ENCODE assay signal across 9 cellular contexts in genomic region chr6:7147051-7147671, GRCh38. TPM values are rescaled to one million over a fixed set of nuclear protein-coding genes. Genes with fewer than 3 reads are reported as not detected.
A peak's percentile ranks its signal among the peaks of the same experiment; 100 is the strongest.
DNase-seq lines count a peak whose midpoint lies in the region; ATAC-seq and TF ChIP-seq lines count a peak whose summit lies in the region.
"Had no signal": no experiment of that assay in that cellular context is flagged by ENCODE, and none has a peak within 500 bp of the region (broad histone marks: within the 10 kb centered on the region; RNA-seq: fewer than 3 reads in every experiment).

No MANE protein-coding gene starts in this region.

- H3K9me3 Mint-ChIP-seq in mesothelial cell of epicardium, result no peaks in the 10 kb centered on the region

- H3K4me3 ChIP-seq in A673 (ENCODE audit: low read depth, low read length, poor library complexity, severe bottlenecking), result no peak overlapping the region
- H3K4me3 ChIP-seq in adrenal gland, result no peak overlapping the region

- H3K9me3 ChIP-seq in A673 (ENCODE audit: low read depth, low read length, poor library complexity, severe bottlenecking) (no peaks in the 10 kb centered on the region), adrenal gland (replicated peaks in 1 of 3) (no peaks in the 10 kb centered on the region), T-helper 17 cell (ENCODE audit: control insufficient read depth, low read length, poor library complexity, severe bottlenecking) (no peaks in the 10 kb centered on the region)

- H3K27ac Mint-ChIP-seq in mesothelial cell of epicardium (peak overlapping the region; percentile 98), T-helper 17 cell (no peak overlapping the region)

- TF ChIP-seq CTCF in A673 (conservative IDR thresholded peaks at IDR 0.05; ENCODE audit: low read depth, low read length) (no peak), adrenal gland (IDR thresholded peaks at IDR 0.05) (no peak), mesothelial cell of epicardium (IDR thresholded peaks at IDR 0.05; ENCODE audit: unreplicated experiment) (no peak)

- no peaks in the 10 kb centered on the region for H3K27me3 ChIP-seq in A673 (replicated peaks; ENCODE audit: insufficient read depth, low read depth, low read length, poor library complexity)
- no peaks in the 10 kb centered on the region for H3K27me3 ChIP-seq in adrenal gland

- POLR2A ChIA-PET in A673 (lab: Charles Lee; ENCODE audit: low non-redundant PET), result no interaction called here

- H3K27ac ChIP-seq in A673 (ENCODE audit: low read depth, low read length, poor library complexity, severe bottlenecking), result peak overlapping the region; percentile 52
- H3K27ac ChIP-seq in adrenal gland, result peak overlapping the region in 3 of 5 donors; percentile 6 to 73 (median 13)

- no peak for TF ChIP-seq POLR2A in adrenal gland (IDR thresholded peaks at IDR 0.05)

- WGBS in adrenal gland, 4 donors, result 57 to 63% (median 61%) methylated on average over 7 of the region's 7 CpGs

- H3K36me3 Mint-ChIP-seq in mesothelial cell of epicardium, result no peaks in the 10 kb centered on the region
- no peaks in the 10 kb centered on the region for H3K36me3 Mint-ChIP-seq in T-helper 17 cell (ENCODE audit: low read depth)

- intact Hi-C loops in A673 (cut with micrococcal nuclease; ENCODE audit: unreplicated experiment) (no loop called here), adrenal gland (cut with DNase I) (no loop called here)

- H3K4me3 Mint-ChIP-seq in mesothelial cell of epicardium (peak overlapping the region; percentile 42), T-helper 17 cell (no peak overlapping the region)

- H3K36me3 ChIP-seq in A673 (ENCODE audit: insufficient read depth, low read length, poor library complexity, severe bottlenecking) (no peaks in the 10 kb centered on the region), adrenal gland (replicated peaks in 1 of 2) (no peaks in the 10 kb centered on the region)

- CTCF ChIA-PET in A673 (lab: Charles Lee), result no interaction called here

- DNase-seq in A673 (ENCODE audit: low spot score) (no peak), adrenal gland (no peak), mesothelial cell of epicardium (ENCODE audit: low spot score in 2 of 2, unreplicated experiment in 2 of 2) (no peak), putamen (ENCODE audit: low spot score) (no peak), T-helper 17 cell (no peak), NCI-H2171 treated with DMSO at 0.1 percent for 48 hours (lab: John Stamatoyannopoulos, UW) (no peak)
- no peak for DNase-seq in stimulated activated naive CD4-positive, alpha-beta T cell treated with Interleukin-2 at 50 U/mL for 16 hours (lab: John Stamatoyannopoulos, UW)
- DNase-seq: stimulated activated CD4-positive, alpha-beta T cell treated with anti-CD3 and anti-CD28 coated beads, Interleukin-2, amount 100 ng/mL, for 48 hours had no signal

- H3K4me1 Mint-ChIP-seq in mesothelial cell of epicardium (peaks cover 77% of the 10 kb centered on the region), T-helper 17 cell (peaks cover 56% of the 10 kb centered on the region)

- BruUV-seq in A673 (replicated peaks; lab: Mats Ljungman, UMichigan), result no TSS peak

- ATAC-seq in HG03378 (IDR thresholded peaks at IDR 0.05; ENCODE audit: unreplicated experiment), result peak; percentile 1
- no peak for ATAC-seq in T-helper 17 cell

- peaks cover 78% of the 10 kb centered on the region for H3K4me1 ChIP-seq in A673 (ENCODE audit: insufficient read depth, low read length, poor library complexity, severe bottlenecking)
- peaks cover 49 to 71% of the 10 kb centered on the region in 2 donors for H3K4me1 ChIP-seq in adrenal gland (replicated peaks in 1 of 2)

- no peaks in the 10 kb centered on the region for H3K27me3 Mint-ChIP-seq in mesothelial cell of epicardium (ENCODE audit: low read depth)
- H3K27me3 Mint-ChIP-seq in T-helper 17 cell, result no peaks in the 10 kb centered on the region

RNA-seq across cellular contexts. Expression of gene RREB1, which starts 39.4 kb away (rescaled TPM):
- total RNA-seq in A673 (2021) (55.5 and 61.6 TPM in 2 replicates), adrenal gland (10 to 100 TPM; 45.9 to 79.5 (median 58.3) TPM), mesothelial cell of epicardium (55.4 to 63.0 TPM (median 57.5 TPM) in 3 replicates), T-helper 17 cell (10 to 100 TPM; 34.7 to 48.1 TPM)
- 10 to 100 TPM in 2 of 3 donors, 1 to 10 TPM in 1; 8.0 to 24.2 (median 20.6) TPM for polyA plus RNA-seq in adrenal gland
